In the genomic region with DNA sequence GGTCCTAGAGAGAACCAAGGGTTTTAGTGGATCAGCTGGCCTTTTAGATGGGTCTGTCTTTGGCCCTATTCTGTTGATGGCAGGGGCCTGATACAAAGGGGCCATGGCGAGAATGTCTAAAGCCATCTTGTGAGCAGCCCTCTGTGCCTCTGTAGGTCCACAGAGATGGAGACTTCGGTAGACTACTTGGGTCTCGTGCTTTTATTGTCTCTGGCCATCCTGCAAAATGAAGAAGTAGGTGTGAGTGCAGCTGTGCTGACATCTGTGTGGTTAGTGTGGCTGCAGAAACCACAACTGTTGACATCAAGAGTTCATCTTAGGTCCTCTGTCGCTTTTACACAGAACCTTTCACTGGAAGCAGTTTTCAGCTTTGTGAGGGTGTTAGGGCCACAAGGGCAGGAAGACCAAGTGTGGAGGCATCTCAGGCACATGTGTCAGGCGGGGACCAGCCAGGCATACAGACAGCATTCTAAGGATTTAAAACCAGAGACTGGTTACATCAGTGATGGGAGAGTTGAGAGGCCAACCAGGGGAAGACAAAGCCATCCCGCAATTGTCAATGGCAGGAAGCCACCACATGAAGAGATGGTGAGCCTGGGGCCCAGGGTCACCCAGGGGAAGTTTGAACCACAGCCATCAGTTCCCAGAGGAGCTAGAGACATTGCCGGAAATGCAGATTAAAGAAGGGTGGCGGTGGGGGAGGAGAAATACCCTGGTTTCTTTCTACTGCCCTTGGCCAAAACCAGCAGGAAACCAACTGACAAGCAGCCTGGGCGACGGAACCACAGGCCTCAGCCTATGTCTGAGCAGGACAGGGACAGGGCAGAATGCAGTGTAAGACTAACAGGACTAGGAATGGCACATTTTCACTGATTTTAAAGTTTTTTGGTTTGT, we compare ENCODE assay signal across 8 cellular contexts. TPM values are rescaled to one million over a fixed set of nuclear protein-coding genes. Genes with fewer than 3 reads are reported as not detected.
DNase-seq lines count a peak whose midpoint lies in the region; ATAC-seq, FAIRE-seq and TF ChIP-seq lines count a peak whose summit lies in the region.

No MANE protein-coding gene starts in this region.

- peak overlapping the region; percentile 56 for H3K4me3 Mint-ChIP-seq in activated T-cell treated with anti-CD3 and anti-CD28 coated beads, Interleukin-2, amount 50 U/mL, for 4 hours

- WGBS in thymus = 5% methylated on average over 10 of the region's 10 CpGs

- no peaks in the 10 kb centered on the region for H3K36me3 Mint-ChIP-seq in activated T-cell treated with anti-CD3 and anti-CD28 coated beads, Interleukin-2, amount 50 U/mL, for 4 hours (ENCODE audit: insufficient read depth)

- H3K27me3 ChIP-seq in left lung (no peaks in the 10 kb centered on the region), thymus (ENCODE audit: control insufficient read depth, insufficient read depth) (no peaks in the 10 kb centered on the region)

- H3K9me3 Mint-ChIP-seq in activated T-cell treated with anti-CD3 and anti-CD28 coated beads, Interleukin-2, amount 50 U/mL, for 4 hours = no peaks in the 10 kb centered on the region

- no peaks in the 10 kb centered on the region for H3K36me3 ChIP-seq in left lung
- no peaks in the 10 kb centered on the region for H3K36me3 ChIP-seq in thymus (ENCODE audit: control insufficient read depth, insufficient read depth)

- no peak for TF ChIP-seq CTCF in NB4 (IDR thresholded peaks at IDR 0.05; ENCODE audit: low read depth, low read length)
- no peak for TF ChIP-seq CTCF in left lung (IDR thresholded peaks at IDR 0.05)

- H3K9me3 ChIP-seq in left lung (no peaks in the 10 kb centered on the region), thymus (ENCODE audit: control insufficient read depth) (no peaks in the 10 kb centered on the region)

- H3K27ac ChIP-seq in left lung (peak overlapping the region; percentile 58 to 82), thymus (ENCODE audit: low read depth) (peak overlapping the region; percentile 72)

- peak; percentile 35 for TF ChIP-seq POLR2A in NB4 (IDR thresholded peaks at IDR 0.05; ENCODE audit: extremely low read depth, insufficient read length)

- peaks cover 50% of the 10 kb centered on the region for H3K4me1 Mint-ChIP-seq in activated T-cell treated with anti-CD3 and anti-CD28 coated beads, Interleukin-2, amount 50 U/mL, for 4 hours (ENCODE audit: low read depth)

- intact Hi-C loops in left lung (cut with DNase I) = no loop called here

- H3K4me1 ChIP-seq in left lung (peaks cover 7 to 77% of the 10 kb centered on the region in 2 donors), thymus (ENCODE audit: control insufficient read depth, insufficient read depth, low read length) (peaks cover 25% of the 10 kb centered on the region)

- DNase-seq in GM18507 (ENCODE audit: extremely low spot score, insufficient read length, low read depth) = peak; percentile 58
- peak; percentile 100 for DNase-seq in NB4 (ENCODE audit: low read depth)
- DNase-seq in activated T-cell treated with anti-CD3 and anti-CD28 coated beads, Interleukin-2, amount 50 U/mL, for 4 hours = no peak
- DNase-seq in left lung = peak in 1 of 2 donors; percentile 65
- no peak for DNase-seq in COLO668 (lab: John Stamatoyannopoulos, UW; ENCODE audit: unreplicated experiment)
- DNase-seq in 8988T = no peak

- H3K4me3 ChIP-seq in NB4 (ENCODE audit: low read depth, low read length) (peak overlapping the region; percentile 63), left lung (no peak overlapping the region), thymus (ENCODE audit: low read length) (no peak overlapping the region)

- H3K27me3 Mint-ChIP-seq in activated T-cell treated with anti-CD3 and anti-CD28 coated beads, Interleukin-2, amount 50 U/mL, for 4 hours (ENCODE audit: low read depth) = no peaks in the 10 kb centered on the region

- ATAC-seq in HG02571 (IDR thresholded peaks at IDR 0.05; ENCODE audit: unreplicated experiment) (peak; percentile 79), left lung (peak; percentile 81)
- ATAC-seq in activated T-cell treated with anti-CD3 and anti-CD28 coated beads, Interleukin-2, amount 50 U/mL, for 4 hours = peak; percentile 81 to 86

- FAIRE-seq in GM18507 (lab: Jason Lieb, UNC) = peak; percentile 100

RNA-seq across cellular contexts. Expression of a gene that starts 13.0 kb away (rescaled TPM):
- total RNA-seq in activated T-cell treated with anti-CD3 and anti-CD28 coated beads, Interleukin-2, amount 50 U/mL, for 4 hours = 10 to 100 TPM; 17.5 to 23.7 (median 20.8) TPM
- total RNA-seq in left lung = 10 to 100 TPM; 39.6 to 54.1 TPM
- 16.7 TPM for polyA plus RNA-seq in thymus

RNA-seq across cellular contexts. Expression of a gene that starts 22.8 kb away (rescaled TPM):
- total RNA-seq in activated T-cell treated with anti-CD3 and anti-CD28 coated beads, Interleukin-2, amount 50 U/mL, for 4 hours = 10 to 100 TPM; 24.6 to 31.0 (median 27.5) TPM
- total RNA-seq in left lung = 10 to 100 TPM; 16.7 to 17.3 TPM
- 8.5 TPM for polyA plus RNA-seq in thymus

RNA-seq across cellular contexts. Expression of a gene that starts 23.0 kb away (rescaled TPM):
- 100 to 1,000 TPM; 213 to 236 (median 232) TPM for total RNA-seq in activated T-cell treated with anti-CD3 and anti-CD28 coated beads, Interleukin-2, amount 50 U/mL, for 4 hours
- total RNA-seq in left lung = 10 to 100 TPM; 42.0 to 61.1 TPM
- polyA plus RNA-seq in thymus = 49.8 TPM

RNA-seq across cellular contexts. Expression of a gene that starts 58.8 kb away (rescaled TPM):
- total RNA-seq in activated T-cell treated with anti-CD3 and anti-CD28 coated beads, Interleukin-2, amount 50 U/mL, for 4 hours = under 1 TPM; 0.29 to 0.46 (median 0.38) TPM
- 1 to 10 TPM in 1 of 2 donors, not detected in 1; 4.3 TPM for total RNA-seq in left lung
- polyA plus RNA-seq in thymus = 0.73 TPM

Comparison
In these comparisons a context has a peak if more than half of its experiments do, and no peak if none do; other contexts are left out.
1. DNase-seq: peak in GM18507 (single experiment) and NB4 (single experiment); none in activated T-cell treated with anti-CD3 and anti-CD28 coated beads, Interleukin-2, amount 50 U/mL, for 4 hours (single experiment), COLO668 (single experiment) and 8988T (single experiment).
2. Peak in every context shown above with its lines, with median percentiles within 50 percentile points of each other: ATAC-seq.